ENCODE assay signal across 10 cellular contexts in the genomic region with DNA sequence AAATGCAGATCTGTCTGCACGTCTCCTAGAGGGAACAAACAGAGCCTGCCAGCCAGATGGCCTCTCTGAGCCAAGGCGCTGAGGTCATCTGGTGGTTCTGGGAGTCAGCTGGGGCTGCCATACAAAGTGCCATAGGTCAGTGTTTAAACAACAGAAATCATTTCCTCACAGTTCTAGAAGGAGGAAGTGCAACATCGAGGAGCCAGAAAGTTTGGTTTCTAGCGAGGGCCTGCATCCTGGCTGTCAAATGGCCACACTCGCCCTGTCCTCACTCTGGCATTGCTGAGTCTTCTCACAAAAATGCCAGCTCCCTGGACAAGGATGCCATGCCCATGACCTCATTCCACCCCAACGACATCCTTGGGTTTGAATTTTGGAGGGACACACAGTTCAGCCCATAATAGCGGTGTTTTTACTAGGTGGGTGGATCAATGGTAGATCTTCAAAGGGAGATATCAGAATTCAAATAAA. TPM values are rescaled to one million over a fixed set of nuclear protein-coding genes. Genes with fewer than 3 reads are reported as not detected.
DNase-seq lines count a peak whose midpoint lies in the region; ATAC-seq and TF ChIP-seq lines count a peak whose summit lies in the region.
"Had no signal": no experiment of that assay in that cellular context is flagged by ENCODE, and none has a peak within 500 bp of the region (broad histone marks: within the 10 kb centered on the region; RNA-seq: fewer than 3 reads in every experiment).

No MANE protein-coding gene starts in this region.

- DNase-seq in NB4 (ENCODE audit: low read depth): peak; percentile 20
- DNase-seq in breast epithelium (ENCODE audit: low spot score in 2 of 2): peak in 1 of 2 donors; percentile 49
- peak; percentile 78 for DNase-seq in myocyte (ENCODE audit: low read depth)
- DNase-seq in NCI-H1436 treated with DMSO at 0.1 percent for 48 hours (lab: John Stamatoyannopoulos, UW): no peak
- no peak for DNase-seq in NCI-H2227 treated with DMSO at 0.1 percent for 48 hours (lab: John Stamatoyannopoulos, UW)
- DNase-seq: NCI-H2107 had no signal

- no peaks in the 10 kb centered on the region for H3K27me3 ChIP-seq in BLaER1 treated with 17β-estradiol and CSF1 and Interleukin-3, amounts not matched to agents 10 nM and 100 nM
- H3K27me3 ChIP-seq in breast epithelium: no peaks in the 10 kb centered on the region

- peaks cover 0 to 3% (median 0%) of the 10 kb centered on the region in 11 experiments; a peak in 1 of 22 replicates for H3K9me3 ChIP-seq in BLaER1 treated with 17β-estradiol and CSF1 and Interleukin-3, amounts not matched to agents 10 nM and 100 nM (replicated peaks in 1 of 11)
- no peaks in the 10 kb centered on the region for H3K9me3 ChIP-seq in breast epithelium

- peak overlapping the region in 9 of 11 experiments; percentile 17 to 77 (median 60); a peak in 12 of 22 replicates for H3K9ac ChIP-seq in BLaER1 treated with 17β-estradiol and CSF1 and Interleukin-3, amounts not matched to agents 10 nM and 100 nM

- no peak overlapping the region for H3K4me3 ChIP-seq in BLaER1 treated with 17β-estradiol and CSF1 and Interleukin-3, amounts not matched to agents 10 nM and 100 nM
- H3K4me3 ChIP-seq in NB4 (ENCODE audit: low read depth, low read length) (no peak overlapping the region), breast epithelium (no peak overlapping the region)

- H3K4me2 ChIP-seq in BLaER1 treated with 17β-estradiol and CSF1 and Interleukin-3, amounts not matched to agents 10 nM and 100 nM: peak overlapping the region; percentile 29 to 68 (median 61); a peak in 21 of 22 replicates

- TF ChIP-seq POLR2A in NB4 (IDR thresholded peaks at IDR 0.05; ENCODE audit: extremely low read depth, insufficient read length) (no peak), breast epithelium (IDR thresholded peaks at IDR 0.05) (no peak)

- TF ChIP-seq CTCF in NB4 (IDR thresholded peaks at IDR 0.05; ENCODE audit: low read depth, low read length) (no peak), breast epithelium (IDR thresholded peaks at IDR 0.05) (no peak)

- H3K27ac ChIP-seq in BLaER1 treated with 17β-estradiol and CSF1 and Interleukin-3, amounts not matched to agents 10 nM and 100 nM: peak overlapping the region; percentile 58 to 91 (median 78)
- peak overlapping the region; percentile 52 to 69 for H3K27ac ChIP-seq in breast epithelium

- ATAC-seq in GM21360 (IDR thresholded peaks at IDR 0.05; ENCODE audit: unreplicated experiment) (no peak), GM18498 (IDR thresholded peaks at IDR 0.05; ENCODE audit: unreplicated experiment) (no peak)
- ATAC-seq: HCT116 had no signal

- intact Hi-C loops in breast epithelium (cut with DNase I; ENCODE audit: low total_unique reads): no loop called here

- no peaks in the 10 kb centered on the region for H3K36me3 ChIP-seq in BLaER1 treated with 17β-estradiol and CSF1 and Interleukin-3, amounts not matched to agents 10 nM and 100 nM
- H3K36me3 ChIP-seq in breast epithelium: no peaks in the 10 kb centered on the region

- no peaks in the 10 kb centered on the region for H4K20me1 ChIP-seq in BLaER1 treated with 17β-estradiol and CSF1 and Interleukin-3, amounts not matched to agents 10 nM and 100 nM

- H3K4me1 ChIP-seq in BLaER1 treated with 17β-estradiol and CSF1 and Interleukin-3, amounts not matched to agents 10 nM and 100 nM: peaks cover 19 to 39% (median 27%) of the 10 kb centered on the region in 10 experiments
- no peaks in the 10 kb centered on the region for H3K4me1 ChIP-seq in breast epithelium

RNA-seq across cellular contexts. Expression of a gene that starts 59.6 kb away (rescaled TPM):
- total RNA-seq in breast epithelium (not detected), myocyte (0.78 and 1.6 TPM in 2 replicates)
- 0.21 TPM for polyA plus RNA-seq in myocyte (2012)

Comparison
In these comparisons a context has a peak if more than half of its experiments do, and no peak if none do; other contexts are left out.
1. DNase-seq: peak in NB4 (single experiment) and myocyte (single experiment); none in NCI-H1436 treated with DMSO at 0.1 percent for 48 hours (single experiment) and NCI-H2227 treated with DMSO at 0.1 percent for 48 hours (single experiment).